Comparison of ENCODE assay signal across 1 cellular context in genomic region chr12:129827102-129827873, GRCh38.
TF ChIP-seq lines count a peak whose summit lies in the region.

No MANE protein-coding gene starts in this region.

TF ChIP-seq in H1, 55 proteins besides CTCF, POLR2A, EP300 and RAD21 (continued from another document):
- no peak for TF ChIP-seq EGR1 (IDR thresholded peaks at IDR 0.05; ENCODE audit: borderline replicate concordance, low read depth, low read length)
- TF ChIP-seq KDM4A (IDR thresholded peaks at IDR 0.05; ENCODE audit: low read depth, low read length, severe bottlenecking), result no peak
- no peak for TF ChIP-seq SAP30 (IDR thresholded peaks at IDR 0.05; ENCODE audit: insufficient read depth, insufficient replicate concordance, low read length)
- no peak for TF ChIP-seq POU5F1 (IDR thresholded peaks at IDR 0.05; ENCODE audit: low read depth, low read length)
